Comparison of ENCODE assay signal across 31 cellular contexts in genomic region chr18:76058146-76058545, GRCh38.
"Had no signal": no experiment of that assay in that cellular context is flagged by ENCODE, and none has a peak within 500 bp of the region (broad histone marks: within the 10 kb centered on the region; RNA-seq: fewer than 3 reads in every experiment).

No MANE protein-coding gene starts in this region.

- H3K27me3 ChIP-seq: ascending aorta, cardiac muscle cell had no signal

- H3K4me1 ChIP-seq: ascending aorta had no signal

- ATAC-seq: activated CD8-positive, alpha-beta memory T cell treated with anti-CD3 and anti-CD28 coated beads, Interleukin-2, amount 10 ng/mL, durations not matched to agents 7 days and 5 days; activated CD8-positive, alpha-beta T cell treated with anti-CD3 and anti-CD28 coated beads, Interleukin-2, amount 10 ng/mL, durations not matched to agents 7 days and 5 days; activated naive CD8-positive, alpha-beta T cell treated with anti-CD3 and anti-CD28 coated beads, Interleukin-2, amount 50 U/mL, for 24 hours had no signal

- FAIRE-seq: bronchial epithelial cell, TTC549 had no signal

- DNase-seq: activated B cell treated with CpG ODN at 0.5 μM for 24 hours; activated CD4-positive, alpha-beta memory T cell treated with anti-CD3 and anti-CD28 coated beads, Interleukin-2, amount 10 ng/mL, durations not matched to agents 7 days and 5 days; activated CD4-positive, alpha-beta T cell treated with anti-CD3 and anti-CD28 coated beads for 4 hours; activated CD4-positive, alpha-beta T cell treated with anti-CD3 and anti-CD28 coated beads, Interleukin-2, amount 10 ng/mL, durations not matched to agents 24 days and 14 days; activated CD4-positive, alpha-beta T cell treated with anti-CD3 and anti-CD28 coated beads, Interleukin-2, amount 50 U/mL, for 1 hour; activated CD4-positive, alpha-beta T cell treated with anti-CD3 and anti-CD28 coated beads, Interleukin-2, amount 50 U/mL, for 4 hours; activated CD4-positive, CD25-positive, alpha-beta regulatory T cell treated with anti-CD3 and anti-CD28 coated beads, Interleukin-2, amount 50 U/mL, for 72 hours; activated CD8-positive, alpha-beta memory T cell treated with anti-CD3 and anti-CD28 coated beads for 24 hours; activated CD8-positive, alpha-beta memory T cell treated with anti-CD3 and anti-CD28 coated beads, Interleukin-2, amount 10 ng/mL, durations not matched to agents 7 days and 5 days; activated CD8-positive, alpha-beta memory T cell treated with anti-CD3 and anti-CD28 coated beads, Interleukin-2, amount 50 U/mL, for 48 hours; activated CD8-positive, alpha-beta T cell treated with anti-CD3 and anti-CD28 coated beads, Interleukin-2, amount 10 ng/mL, durations not matched to agents 7 days and 5 days; activated effector memory CD4-positive, alpha-beta T cell treated with Interleukin-2 at 50 U/mL for 16 hours; activated gamma-delta T cell; activated naive CD4-positive, alpha-beta T cell treated with anti-CD3 and anti-CD28 coated beads, Interleukin-2, amount 10 ng/mL, durations not matched to agents 7 days and 5 days; activated naive CD4-positive, alpha-beta T cell treated with Interleukin-2 at 50 U/mL for 16 hours; activated naive CD8-positive, alpha-beta T cell treated with anti-CD3 and anti-CD28 coated beads, Interleukin-2, amount 10 ng/mL, durations not matched to agents 7 days and 5 days; activated naive CD8-positive, alpha-beta T cell treated with anti-CD3 and anti-CD28 coated beads, Interleukin-2, amount 50 U/mL, for 24 hours; activated T-cell treated with anti-CD3 and anti-CD28 coated beads, Interleukin-2, amount 50 U/mL, for 24 hours; activated T-cell treated with anti-CD3 and anti-CD28 coated beads, Interleukin-2, amount 50 U/mL, for 48 hours; amygdala; anterior cingulate cortex; caudate nucleus; cerebellar nuclear complex; T-helper 1 cell; T-helper 2 cell; T-helper 9 cell had no signal

- H3K27ac ChIP-seq: ascending aorta, cardiac muscle cell, VCaP had no signal

- H3K9me3 ChIP-seq: ascending aorta had no signal

- H3K36me3 ChIP-seq: ascending aorta, cardiac muscle cell had no signal

- H3K4me3 ChIP-seq: ascending aorta, cardiac muscle cell had no signal
